Comparison of ENCODE assay signal across 2 cellular contexts in genomic region chr13:69107436-69107835, GRCh38.
TF ChIP-seq lines count a peak whose summit lies in the region.

No MANE protein-coding gene starts in this region.

TF ChIP-seq in SK-N-SH treated with all-trans-retinoic acid at 6 μM for 48 hours, 23 proteins besides CTCF, POLR2A, EP300 and RAD21 (continued from another document):
- no peak for TF ChIP-seq TSHZ2 (CRISPR knock-in tag; IDR thresholded peaks at IDR 0.05)
- TF ChIP-seq PPARA (CRISPR knock-in tag; IDR thresholded peaks at IDR 0.05; ENCODE audit: borderline replicate concordance) = no peak
- no peak for TF ChIP-seq CSRNP3 (CRISPR knock-in tag; IDR thresholded peaks at IDR 0.05)
- no peak for TF ChIP-seq ZNF565 (CRISPR knock-in tag; conservative IDR thresholded peaks at IDR 0.05; ENCODE audit: low read depth)

TF ChIP-seq in SK-N-SH, 30 proteins besides CTCF, POLR2A, EP300 and RAD21 (continued from another document):
- TF ChIP-seq REST (IDR thresholded peaks at IDR 0.05; ENCODE audit: low read depth, low read length) = no peak
